Comparison of ENCODE assay signal across 9 cellular contexts in genomic region chr4:150402968-150403367, GRCh38.
DNase-seq lines count a peak whose midpoint lies in the region; ATAC-seq and TF ChIP-seq lines count a peak whose summit lies in the region.
"Had no signal": no experiment of that assay in that cellular context is flagged by ENCODE, and none has a peak within 500 bp of the region (broad histone marks: within the 10 kb centered on the region; RNA-seq: fewer than 3 reads in every experiment).

No MANE protein-coding gene starts in this region.

- no peaks in the 10 kb centered on the region for H3F3A ChIP-seq in GM23338 (replicated peaks; ENCODE audit: low read depth)

- H3K4me3 ChIP-seq in GM23338 (no peak overlapping the region), transverse colon (no peak overlapping the region)

- no peak overlapping the region for H2AFZ ChIP-seq in GM23338

- TF ChIP-seq CTCF in GM23338 (conservative IDR thresholded peaks at IDR 0.05; ENCODE audit: low read depth in 2 of 2), result no peak
- no peak for TF ChIP-seq CTCF in transverse colon (IDR thresholded peaks at IDR 0.05)
- TF ChIP-seq CTCF in endothelial cell (IDR thresholded peaks at IDR 0.05; ENCODE audit: unreplicated experiment), result no peak

- no peak overlapping the region for H3K4me2 ChIP-seq in GM23338

- peak; percentile 88 for ATAC-seq in GM18498 (IDR thresholded peaks at IDR 0.05; ENCODE audit: unreplicated experiment)
- peak; percentile 67 for ATAC-seq in GM23338
- no peak for ATAC-seq in GM19455 (IDR thresholded peaks at IDR 0.05; ENCODE audit: unreplicated experiment)

- no peak overlapping the region for H3K27ac Mint-ChIP-seq in GM23338
- no peak overlapping the region for H3K27ac Mint-ChIP-seq in endothelial cell (ENCODE audit: unreplicated experiment)
- H3K27ac Mint-ChIP-seq: stimulated activated naive CD8-positive, alpha-beta T cell treated with anti-CD3 and anti-CD28 coated beads, Interleukin-15, Interleukin-2, amounts not matched to agents 100 ng/mL and 50 ng/mL, for 24 hours had no signal

- H3K9me3 ChIP-seq in transverse colon, result no peaks in the 10 kb centered on the region

- no peak overlapping the region for H3K27ac ChIP-seq in GM23338 (ENCODE audit: low read depth)
- H3K27ac ChIP-seq in transverse colon, result no peak overlapping the region

- H3K4me3 Mint-ChIP-seq in GM23338 (no peak overlapping the region), endothelial cell (ENCODE audit: unreplicated experiment) (no peak overlapping the region)
- H3K4me3 Mint-ChIP-seq: stimulated activated naive CD8-positive, alpha-beta T cell treated with anti-CD3 and anti-CD28 coated beads, Interleukin-15, Interleukin-2, amounts not matched to agents 100 ng/mL and 50 ng/mL, for 24 hours had no signal

- H3K4me1 ChIP-seq in GM23338 (ENCODE audit: insufficient read depth), result no peaks in the 10 kb centered on the region
- H3K4me1 ChIP-seq in transverse colon, result peaks cover 0 to 4% (median 0%) of the 10 kb centered on the region in 4 donors

- H3K36me3 Mint-ChIP-seq in GM23338 (ENCODE audit: low read depth) (no peaks in the 10 kb centered on the region), endothelial cell (ENCODE audit: low read depth, unreplicated experiment) (no peaks in the 10 kb centered on the region)

- H3K9me2 ChIP-seq in GM23338 (ENCODE audit: insufficient read depth), result no peaks in the 10 kb centered on the region

- no peaks in the 10 kb centered on the region for H3K27me3 Mint-ChIP-seq in GM23338 (ENCODE audit: insufficient read depth, low read depth, poor library complexity)
- peaks cover 1% of the 10 kb centered on the region for H3K27me3 Mint-ChIP-seq in endothelial cell (ENCODE audit: unreplicated experiment)
- H3K27me3 Mint-ChIP-seq: stimulated activated naive CD8-positive, alpha-beta T cell treated with anti-CD3 and anti-CD28 coated beads, Interleukin-15, Interleukin-2, amounts not matched to agents 100 ng/mL and 50 ng/mL, for 24 hours had no signal

- TF ChIP-seq EP300 in transverse colon (IDR thresholded peaks at IDR 0.05; ENCODE audit: low read depth), result no peak

- no peaks in the 10 kb centered on the region for H4K20me1 ChIP-seq in GM23338 (replicated peaks; ENCODE audit: insufficient read depth)

- in situ Hi-C loops in transverse colon (cut with MboI; ENCODE audit: low pct_ligation_motif_present in 1 of 4, low pct_unique_long_range_greater_than_20kb in 1 of 4, low sequenced_read_pairs in 3 of 4), result no loop called here

- H3K4me1 Mint-ChIP-seq in GM23338, result no peaks in the 10 kb centered on the region
- H3K4me1 Mint-ChIP-seq in endothelial cell (ENCODE audit: unreplicated experiment), result no peaks in the 10 kb centered on the region

- peak; percentile 18 for DNase-seq in GM23338 (ENCODE audit: low spot score)
- peak; percentile 81 for DNase-seq in NCI-H2029 (lab: John Stamatoyannopoulos, UW)
- DNase-seq in dermis blood vessel endothelial cell, result peak; percentile 63
- DNase-seq in transverse colon, result peak; percentile 64
- DNase-seq in activated CD8-positive, alpha-beta memory T cell treated with anti-CD3 and anti-CD28 coated beads, Interleukin-2, amount 50 U/mL, for 4 hours, result no peak
- no peak for DNase-seq in endothelial cell (ENCODE audit: low spot score)

- H3K79me2 ChIP-seq in GM23338 (replicated peaks; ENCODE audit: insufficient read depth), result no peaks in the 10 kb centered on the region

- WGBS in transverse colon (ENCODE audit: low coverage in 1 of 2), 2 donors, result 30 to 43% methylated on average over 2 to 5 of the region's 5 CpGs

- H3K36me3 ChIP-seq in GM23338 (ENCODE audit: insufficient read depth), result no peaks in the 10 kb centered on the region
- H3K36me3 ChIP-seq in transverse colon, result no peaks in the 10 kb centered on the region

- no peak for TF ChIP-seq POLR2A in transverse colon (IDR thresholded peaks at IDR 0.05)

- H3K9me3 Mint-ChIP-seq in GM23338 (no peaks in the 10 kb centered on the region), endothelial cell (ENCODE audit: unreplicated experiment) (no peaks in the 10 kb centered on the region)
- H3K9me3 Mint-ChIP-seq: stimulated activated naive CD8-positive, alpha-beta T cell treated with anti-CD3 and anti-CD28 coated beads, Interleukin-15, Interleukin-2, amounts not matched to agents 100 ng/mL and 50 ng/mL, for 24 hours had no signal

- intact Hi-C loops in transverse colon (cut with DNase I; ENCODE audit: low total_unique reads), result no loop called here

- H3K27me3 ChIP-seq in GM23338 (ENCODE audit: insufficient read depth) (no peaks in the 10 kb centered on the region), transverse colon (no peaks in the 10 kb centered on the region)

TF ChIP-seq in GM23338, 12 proteins besides CTCF, POLR2A, EP300 and RAD21:
- TF ChIP-seq EZH2phosphoT487 (IDR thresholded peaks at IDR 0.05; ENCODE audit: unreplicated experiment) (no peak), NANOG (IDR thresholded peaks at IDR 0.05; ENCODE audit: borderline replicate concordance) (no peak), JUNB (IDR thresholded peaks at IDR 0.05; ENCODE audit: unreplicated experiment) (no peak), ETS1 (IDR thresholded peaks at IDR 0.05) (no peak), ZNF114 (CRISPR knock-in tag; IDR thresholded peaks at IDR 0.05) (no peak), ZNF331 (CRISPR knock-in tag; IDR thresholded peaks at IDR 0.05; ENCODE audit: low read depth) (no peak), POLR2AphosphoS5 (IDR thresholded peaks at IDR 0.05; ENCODE audit: low read depth) (no peak), REST (IDR thresholded peaks at IDR 0.05; ENCODE audit: unreplicated experiment) (no peak), STAT1 (IDR thresholded peaks at IDR 0.05; ENCODE audit: unreplicated experiment) (no peak)

Comparison
In these comparisons a context has a peak if more than half of its experiments do, and no peak if none do; other contexts are left out.
1. DNase-seq: peak in GM23338 (single experiment), NCI-H2029 (single experiment), dermis blood vessel endothelial cell (single experiment) and transverse colon (single experiment); none in activated CD8-positive, alpha-beta memory T cell treated with anti-CD3 and anti-CD28 coated beads, Interleukin-2, amount 50 U/mL, for 4 hours (single experiment) and endothelial cell (single experiment).